17 cellular contexts compared by ENCODE assay signal in the genomic region with DNA sequence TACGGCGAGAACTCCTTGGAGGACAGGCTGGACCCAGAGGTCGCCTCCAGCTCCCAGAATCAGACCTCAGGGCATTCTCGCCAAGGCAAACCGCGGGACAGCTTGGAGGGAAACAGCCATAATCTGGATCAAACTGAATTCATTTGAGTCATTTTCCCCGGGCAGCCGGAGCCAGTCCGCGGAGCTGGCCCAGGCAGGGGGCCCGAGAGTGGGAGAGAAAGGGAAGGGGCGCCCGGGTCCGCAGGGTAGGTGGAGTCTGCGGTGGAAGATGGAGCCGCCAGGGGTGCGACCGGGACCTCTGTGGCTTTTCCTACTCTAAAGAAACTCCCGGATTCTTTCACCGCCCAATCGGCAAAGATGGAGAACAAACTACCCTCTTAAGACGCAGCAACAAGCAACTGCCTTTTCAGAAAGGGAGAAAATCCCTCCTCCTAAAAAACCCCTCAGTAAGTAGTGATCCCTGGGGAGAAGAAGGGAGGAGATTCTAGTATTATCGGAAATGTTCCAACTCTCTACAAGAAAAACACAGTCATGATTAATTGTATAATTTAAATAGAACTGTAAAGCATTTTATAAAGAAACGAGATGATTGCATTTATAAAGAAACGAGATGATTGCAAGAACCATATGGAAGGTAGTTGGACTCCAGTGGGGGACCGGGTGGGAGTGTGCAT. TPM values are rescaled to one million over a fixed set of nuclear protein-coding genes. Genes with fewer than 3 reads are reported as not detected.
DNase-seq lines count a peak whose midpoint lies in the region; ATAC-seq, FAIRE-seq and TF ChIP-seq lines count a peak whose summit lies in the region.
"Had no signal": no experiment of that assay in that cellular context is flagged by ENCODE, and none has a peak within 500 bp of the region (broad histone marks: within the 10 kb centered on the region; RNA-seq: fewer than 3 reads in every experiment).

No MANE protein-coding gene starts in this region.

- H3K4me1 ChIP-seq in right cardiac atrium (ENCODE audit: control insufficient read depth, insufficient read depth, low read length) (peaks cover 2% of the 10 kb centered on the region), heart left ventricle (peaks cover 0 to 52% (median 28%) of the 10 kb centered on the region in 12 donors), muscle layer of colon (ENCODE audit: insufficient read depth, low read length) (peaks cover 15% of the 10 kb centered on the region)

- no peaks in the 10 kb centered on the region for H3K9me3 ChIP-seq in right cardiac atrium (ENCODE audit: control insufficient read depth, low read length)
- H3K9me3 ChIP-seq in heart left ventricle = no peaks in the 10 kb centered on the region
- H3K9me3 ChIP-seq in muscle layer of colon (ENCODE audit: low read length) = no peaks in the 10 kb centered on the region

- peak overlapping the region; percentile 31 for H3K9ac ChIP-seq in muscle layer of colon (ENCODE audit: low read length)

- CTCF ChIA-PET in activated CD8-positive, alpha-beta T cell treated with anti-CD3 and anti-CD28 coated beads for 36 hours (lab: Charles Lee) = no interaction called here

- TF ChIP-seq CTCF in heart left ventricle (IDR thresholded peaks at IDR 0.05) = no peak
- no peak for TF ChIP-seq CTCF in activated CD8-positive, alpha-beta T cell treated with anti-CD3 and anti-CD28 coated beads for 36 hours (IDR thresholded peaks at IDR 0.05)
- no peak for TF ChIP-seq CTCF in type B pancreatic cell (conservative IDR thresholded peaks at IDR 0.05)
- no peak for TF ChIP-seq CTCF in D721Med (IDR thresholded peaks at IDR 0.05; ENCODE audit: insufficient read depth, missing control alignments)

- peaks cover 4% of the 10 kb centered on the region for H3K36me3 Mint-ChIP-seq in activated CD8-positive, alpha-beta T cell treated with anti-CD3 and anti-CD28 coated beads for 36 hours (ENCODE audit: low read depth)
- H3K36me3 Mint-ChIP-seq in type B pancreatic cell = no peaks in the 10 kb centered on the region

- H3K27me3 Mint-ChIP-seq in activated CD8-positive, alpha-beta T cell treated with anti-CD3 and anti-CD28 coated beads for 36 hours = peaks cover 86% of the 10 kb centered on the region
- H3K27me3 Mint-ChIP-seq in type B pancreatic cell = peaks cover 93% of the 10 kb centered on the region

- H3K36me3 ChIP-seq in heart left ventricle (no peaks in the 10 kb centered on the region), muscle layer of colon (ENCODE audit: insufficient read depth, low read length) (no peaks in the 10 kb centered on the region)

- H3K27me3 ChIP-seq in right cardiac atrium (ENCODE audit: control insufficient read depth, insufficient read depth) (no peaks in the 10 kb centered on the region), heart left ventricle (peaks cover 88 to 100% (median 100%) of the 10 kb centered on the region in 9 donors), muscle layer of colon (ENCODE audit: control insufficient read depth in 1 of 2, insufficient read depth in 2 of 2, low read length in 2 of 2) (peaks cover 0 to 14% of the 10 kb centered on the region in 2 donors)

- intact Hi-C loops in right cardiac atrium (cut with DNase I) (no loop called here), heart left ventricle (cut with DNase I) (loop anchor here in 1 of 10 donors (5.0 kb wide), 1 partner anchor 52 kb away; no protein-coding TSS in a partner anchor)
- intact Hi-C loops in activated CD8-positive, alpha-beta T cell treated with anti-CD3 and anti-CD28 coated beads for 36 hours (cut with micrococcal nuclease) = no loop called here

- no peak overlapping the region for H3K27ac Mint-ChIP-seq in activated CD8-positive, alpha-beta T cell treated with anti-CD3 and anti-CD28 coated beads for 36 hours
- no peak overlapping the region for H3K27ac Mint-ChIP-seq in type B pancreatic cell

- H3K4me1 Mint-ChIP-seq in activated CD8-positive, alpha-beta T cell treated with anti-CD3 and anti-CD28 coated beads for 36 hours (ENCODE audit: low read depth) = peaks cover 45% of the 10 kb centered on the region
- H3K4me1 Mint-ChIP-seq in type B pancreatic cell (ENCODE audit: unreplicated experiment) = peaks cover 6% of the 10 kb centered on the region

- 5% methylated on average over 26 of the region's 26 CpGs for WGBS in right cardiac atrium
- WGBS in heart left ventricle, 4 donors = 3 to 5% (median 3%) methylated on average over 26 of the region's 26 CpGs

- no peak for TF ChIP-seq POLR2A in heart left ventricle (IDR thresholded peaks at IDR 0.05)

- POLR2A ChIA-PET in activated CD8-positive, alpha-beta T cell treated with anti-CD3 and anti-CD28 coated beads for 36 hours (lab: Charles Lee) = interaction anchor here (1.0 kb wide), 1 partner anchor 11 kb away, joined by 3 read pairs; no protein-coding TSS in a partner anchor

- no peak for FAIRE-seq in D721Med (lab: Jason Lieb, UNC)
- FAIRE-seq: RCC 7860 had no signal

- H3K4me3 ChIP-seq in right cardiac atrium (ENCODE audit: low read length) (peak overlapping the region; percentile 23), heart left ventricle (no peak overlapping the region), muscle layer of colon (ENCODE audit: low read depth in 1 of 2, low read length in 2 of 2) (peak overlapping the region; percentile 29 to 92)

- ATAC-seq in right cardiac atrium (no peak), heart left ventricle (no peak)
- ATAC-seq in activated CD8-positive, alpha-beta T cell treated with anti-CD3 and anti-CD28 coated beads for 36 hours = no peak
- ATAC-seq: esophagus mucosa had no signal

- no peak overlapping the region for H3K27ac ChIP-seq in right cardiac atrium (ENCODE audit: low read length)
- peak overlapping the region in 1 of 12 donors; percentile 45 for H3K27ac ChIP-seq in heart left ventricle
- H3K27ac ChIP-seq in muscle layer of colon (ENCODE audit: low read depth, low read length) = peak overlapping the region; percentile 95
- H3K27ac ChIP-seq: C4-2B had no signal

- peak overlapping the region; percentile 2 for H3K4me3 Mint-ChIP-seq in activated CD8-positive, alpha-beta T cell treated with anti-CD3 and anti-CD28 coated beads for 36 hours
- peak overlapping the region; percentile 45 for H3K4me3 Mint-ChIP-seq in type B pancreatic cell

- H3K9me3 Mint-ChIP-seq in activated CD8-positive, alpha-beta T cell treated with anti-CD3 and anti-CD28 coated beads for 36 hours = peaks cover 4% of the 10 kb centered on the region
- no peaks in the 10 kb centered on the region for H3K9me3 Mint-ChIP-seq in type B pancreatic cell

- DNase-seq in right cardiac atrium (no peak), heart left ventricle (no peak), type B pancreatic cell (ENCODE audit: extremely low spot score, unreplicated experiment) (no peak), COLO829 (ENCODE audit: low spot score) (no peak), D721Med (ENCODE audit: insufficient read length, low spot score) (no peak), kidney tubule cell (ENCODE audit: low spot score) (no peak)
- DNase-seq in activated CD8-positive, alpha-beta T cell treated with anti-CD3 and anti-CD28 coated beads for 36 hours = no peak
- DNase-seq: activated CD4-positive, alpha-beta T cell treated with anti-CD3 and anti-CD28 coated beads, Interleukin-2, amount 50 U/mL, for 1 hour; activated naive CD4-positive, alpha-beta T cell; IMR-90; mesenchymal stem cell; NCI-H1105; stimulated activated CD4-positive, alpha-beta T cell treated with anti-CD3 and anti-CD28 coated beads, Interleukin-1b, Interleukin-23, amount 100 ng/mL, for 48 hours had no signal

RNA-seq across cellular contexts. Expression of a gene that starts 5.1 kb away (rescaled TPM):
- under 1 TPM in 1 of 4 donors, not detected in 3; 0.12 TPM for total RNA-seq in right cardiac atrium
- polyA plus RNA-seq in right cardiac atrium = 0.05 TPM
- under 1 TPM in 3 of 9 donors, not detected in 6; 0.11 to 0.25 (median 0.16) TPM for total RNA-seq in heart left ventricle
- not detected for polyA plus RNA-seq in heart left ventricle
- not detected for total RNA-seq in activated CD8-positive, alpha-beta T cell treated with anti-CD3 and anti-CD28 coated beads for 36 hours
- total RNA-seq in type B pancreatic cell (ENCODE audit: low replicate concordance) = 0.79 and 6.0 TPM in 2 replicates
- total RNA-seq: esophagus mucosa, IMR-90 had no signal

RNA-seq across cellular contexts. Expression of a gene that starts 55.0 kb away (rescaled TPM):
- total RNA-seq in right cardiac atrium (10 to 100 TPM; 17.1 to 27.6 (median 22.6) TPM), heart left ventricle (10 to 100 TPM; 15.5 to 31.1 (median 18.6) TPM), type B pancreatic cell (ENCODE audit: low replicate concordance) (16.4 and 20.8 TPM in 2 replicates)
- polyA plus RNA-seq in right cardiac atrium (17.4 TPM), heart left ventricle (10 to 100 TPM; 11.5 to 17.9 TPM)
- 10 to 100 TPM; 12.5 to 13.1 TPM for total RNA-seq in activated CD8-positive, alpha-beta T cell treated with anti-CD3 and anti-CD28 coated beads for 36 hours

Comparison
In these comparisons a context has a peak if more than half of its experiments do, and no peak if none do; other contexts are left out.
1. H3K4me3 ChIP-seq: peak in right cardiac atrium (single experiment) and muscle layer of colon (2 of 2); none in heart left ventricle (0 of 12).